ENCODE assay signal across 8 cellular contexts in genomic region chr5:174935854-174936474, GRCh38.
DNase-seq lines count a peak whose midpoint lies in the region; ATAC-seq, FAIRE-seq and TF ChIP-seq lines count a peak whose summit lies in the region.

No MANE protein-coding gene starts in this region.

- CTCF ChIA-PET in PC-3 (lab: Charles Lee), result no interaction called here

- H3K27ac ChIP-seq in PC-3 (ENCODE audit: low read length) (no peak overlapping the region), heart left ventricle (no peak overlapping the region)

- H4K20me1 ChIP-seq in PC-3 (ENCODE audit: low read length), result no peaks in the 10 kb centered on the region

- no peak overlapping the region for H3K4me2 ChIP-seq in PC-3 (ENCODE audit: low read length)

- H2AFZ ChIP-seq in PC-3 (ENCODE audit: low read length), result no peak overlapping the region

- H3K4me1 ChIP-seq in PC-3 (ENCODE audit: insufficient read depth, low read length), result no peaks in the 10 kb centered on the region
- H3K4me1 ChIP-seq in heart left ventricle, result no peaks in the 10 kb centered on the region

- H3K9ac ChIP-seq in PC-3 (ENCODE audit: low read length), result no peak overlapping the region

- no peak for FAIRE-seq in H54 (lab: Jason Lieb, UNC)

- no peaks in the 10 kb centered on the region for H3K9me2 ChIP-seq in PC-3 (replicated peaks; ENCODE audit: low read length)

- 21 to 25% (median 23%) methylated on average over 9 of the region's 9 CpGs for WGBS in heart left ventricle, 4 donors

- peak; percentile 82 for TF ChIP-seq CTCF in PC-3 (conservative IDR thresholded peaks at IDR 0.05; ENCODE audit: low read depth, low read length)
- peak; percentile 75 to 93 (median 86) for TF ChIP-seq CTCF in heart left ventricle (IDR thresholded peaks at IDR 0.05)

- DNase-seq in COR-L47 (lab: John Stamatoyannopoulos, UW) (peak; percentile 47), H54 (ENCODE audit: insufficient read length, low spot score) (peak; percentile 40), PC-3 (peak; percentile 61), heart left ventricle (peak; percentile 40 to 72 (median 46)), putamen (ENCODE audit: low spot score) (peak; percentile 58)
- DNase-seq in activated naive CD4-positive, alpha-beta T cell treated with anti-CD3 and anti-CD28 coated beads, Interleukin-2, amount 50 U/mL, for 16 hours, result peak; percentile 20

- POLR2A ChIA-PET in PC-3 (lab: Charles Lee; ENCODE audit: unreplicated experiment), result no interaction called here

- no TSS peak for BruUV-seq in PC-3 (replicated peaks; lab: Mats Ljungman, UMichigan)

- H3K79me2 ChIP-seq in PC-3 (ENCODE audit: low read length), result no peaks in the 10 kb centered on the region

- TF ChIP-seq POLR2A in H54 (IDR thresholded peaks at IDR 0.05; ENCODE audit: low read depth, low read length) (no peak), heart left ventricle (IDR thresholded peaks at IDR 0.05) (no peak)

- no peaks in the 10 kb centered on the region for H3K36me3 ChIP-seq in PC-3 (ENCODE audit: low read depth, low read length)
- no peaks in the 10 kb centered on the region for H3K36me3 ChIP-seq in heart left ventricle

- intact Hi-C loops in PC-3 (cut with micrococcal nuclease) (loop anchor here (5.0 kb wide), 1 partner anchor 519 kb away; no protein-coding TSS in a partner anchor), heart left ventricle (cut with DNase I) (loop anchor here (1.0 to 10.0 kb wide), 8 partner anchors 25 to 611 kb away; no protein-coding TSS in a partner anchor)

- H3K9me3 ChIP-seq in PC-3 (ENCODE audit: low read length) (no peaks in the 10 kb centered on the region), heart left ventricle (peaks cover 0 to 5% (median 0%) of the 10 kb centered on the region in 12 donors)

- peak; percentile 80 for ATAC-seq in PC-3
- peak in 3 of 4 donors; percentile 72 to 80 (median 80) for ATAC-seq in heart left ventricle
- no peak for ATAC-seq in GM21515 (IDR thresholded peaks at IDR 0.05; ENCODE audit: unreplicated experiment)
- no peak for ATAC-seq in GM18858 (IDR thresholded peaks at IDR 0.05; ENCODE audit: unreplicated experiment)

- no peak overlapping the region for H3K4me3 ChIP-seq in PC-3 (ENCODE audit: low read length)
- H3K4me3 ChIP-seq in heart left ventricle, result no peak overlapping the region

- H3F3A ChIP-seq in PC-3 (ENCODE audit: low read length, unreplicated experiment), result no peaks in the 10 kb centered on the region

- H3K27me3 ChIP-seq in PC-3 (ENCODE audit: low read length) (peaks cover 8% of the 10 kb centered on the region), heart left ventricle (peaks cover 0 to 16% (median 0%) of the 10 kb centered on the region in 9 donors)

Comparison
In these comparisons a context has a peak if more than half of its experiments do, and no peak if none do; other contexts are left out.
1. ATAC-seq: peak in PC-3 (single experiment) and heart left ventricle (3 of 4); none in GM21515 (single experiment) and GM18858 (single experiment).
2. Peak in every context shown above with its lines, with median percentiles within 50 percentile points of each other: DNase-seq.